ENCODE assay signal across 17 cellular contexts in the genomic region with DNA sequence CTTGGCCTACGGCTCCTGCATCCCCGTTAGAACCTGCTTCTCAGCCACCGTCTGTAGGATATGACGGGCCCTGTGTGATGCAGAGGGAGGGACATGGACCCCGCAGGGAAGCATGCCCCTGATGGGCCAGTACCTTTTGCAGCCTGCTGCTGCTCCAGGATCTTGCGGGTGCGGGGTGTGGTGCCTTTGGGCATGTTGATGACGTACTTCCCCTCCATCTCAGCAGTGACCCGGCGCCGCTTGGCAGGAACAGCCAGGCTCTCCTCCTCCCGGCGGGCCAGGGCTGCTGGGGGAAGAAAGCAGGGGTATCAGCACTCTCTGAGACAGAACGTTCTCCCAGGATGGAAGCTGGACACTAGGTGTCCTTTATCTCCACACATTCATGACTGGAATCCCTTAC. TPM values are rescaled to one million over a fixed set of nuclear protein-coding genes. Genes with fewer than 3 reads are reported as not detected.
DNase-seq lines count a peak whose midpoint lies in the region; ATAC-seq and TF ChIP-seq lines count a peak whose summit lies in the region.
"Had no signal": no experiment of that assay in that cellular context is flagged by ENCODE, and none has a peak within 500 bp of the region (broad histone marks: within the 10 kb centered on the region; RNA-seq: fewer than 3 reads in every experiment).

No MANE protein-coding gene starts in this region.

- in situ Hi-C loops in Panc1 (cut with HindIII; ENCODE audit: low pct_unique_long_range_greater_than_20kb, low sequenced_read_pairs): loop anchor here (25.0 kb wide), 1 partner anchor 1664 kb away; no protein-coding TSS in a partner anchor

- H3K9me3 Mint-ChIP-seq in neural crest cell (no peaks in the 10 kb centered on the region), type B pancreatic cell (no peaks in the 10 kb centered on the region), immature natural killer cell (no peaks in the 10 kb centered on the region)
- H3K9me3 Mint-ChIP-seq: CD4-positive, alpha-beta T cell; CD8-positive, alpha-beta T cell had no signal

- BruUV-seq in Panc1 (replicated peaks; lab: Mats Ljungman, UMichigan): no TSS peak

- H3K27me3 Mint-ChIP-seq in neural crest cell (ENCODE audit: low read depth) (no peaks in the 10 kb centered on the region), type B pancreatic cell (no peaks in the 10 kb centered on the region), immature natural killer cell (ENCODE audit: low read depth in 3 of 3) (peaks cover 0 to 2% (median 0%) of the 10 kb centered on the region in 3 donors)
- H3K27me3 Mint-ChIP-seq: B cell; CD4-positive, alpha-beta T cell had no signal

- no peaks in the 10 kb centered on the region for H3K36me3 ChIP-seq in Panc1 (ENCODE audit: control insufficient read depth, insufficient read depth, low read length)

- DNase-seq in Panc1 (ENCODE audit: low read depth, low spot score): no peak
- DNase-seq in neural crest cell (ENCODE audit: low read depth, low spot score): no peak
- DNase-seq in type B pancreatic cell (ENCODE audit: extremely low spot score, unreplicated experiment): no peak
- DNase-seq in immature natural killer cell: no peak
- DNase-seq: AML-193; Caco-2; Calu3; CD4-positive, alpha-beta T cell; CD8-positive, alpha-beta T cell; DMS79 treated with DMSO at 0.1 percent for 48 hours; GF-D8 had no signal

- H3K27me3 ChIP-seq in Panc1 (ENCODE audit: control insufficient read depth, insufficient read depth, low read length): no peaks in the 10 kb centered on the region
- H3K27me3 ChIP-seq: BLaER1 treated with 17β-estradiol and CSF1 and Interleukin-3, amounts not matched to agents 10 nM and 100 nM had no signal

- no peaks in the 10 kb centered on the region for H3K4me1 ChIP-seq in Panc1 (ENCODE audit: control insufficient read depth, insufficient read depth, low read length)
- H3K4me1 ChIP-seq: A549, Caco-2 had no signal

- no peak overlapping the region for H3K4me3 ChIP-seq in Panc1 (ENCODE audit: low read depth in 2 of 2, low read length in 2 of 2)
- H3K4me3 ChIP-seq: A549; BLaER1 treated with 17β-estradiol and CSF1 and Interleukin-3, amounts not matched to agents 10 nM and 100 nM had no signal

- peaks cover 2% of the 10 kb centered on the region for H3K36me3 Mint-ChIP-seq in neural crest cell (ENCODE audit: low read depth)
- peaks cover 26% of the 10 kb centered on the region for H3K36me3 Mint-ChIP-seq in type B pancreatic cell
- peaks cover 24 to 49% (median 29%) of the 10 kb centered on the region in 3 donors for H3K36me3 Mint-ChIP-seq in immature natural killer cell

- H3K27ac ChIP-seq in Panc1 (ENCODE audit: low read length): no peak overlapping the region
- H3K27ac ChIP-seq: 22Rv1; A549; BLaER1 treated with 17β-estradiol and CSF1 and Interleukin-3, amounts not matched to agents 10 nM and 100 nM; C4-2B had no signal

- H3K27ac Mint-ChIP-seq in neural crest cell (ENCODE audit: unreplicated experiment): peak overlapping the region; percentile 27
- peak overlapping the region; percentile 9 for H3K27ac Mint-ChIP-seq in type B pancreatic cell
- no peak overlapping the region for H3K27ac Mint-ChIP-seq in immature natural killer cell
- H3K27ac Mint-ChIP-seq: B cell; CD4-positive, alpha-beta T cell; CD8-positive, alpha-beta T cell had no signal

- no peak for TF ChIP-seq CTCF in Panc1 (IDR thresholded peaks at IDR 0.05)
- no peak for TF ChIP-seq CTCF in neural crest cell (conservative IDR thresholded peaks at IDR 0.05)
- TF ChIP-seq CTCF in type B pancreatic cell (conservative IDR thresholded peaks at IDR 0.05): no peak

- ATAC-seq in Panc1 (peak; percentile 3), GM19328 (IDR thresholded peaks at IDR 0.05; ENCODE audit: unreplicated experiment) (no peak)
- ATAC-seq: CD8-positive, alpha-beta T cell had no signal

- CTCF ChIA-PET in Panc1 (lab: Charles Lee): interaction anchor here (0.7 to 26.0 kb wide), 2 partner anchors 20 to 822 kb away, joined by 9 to 498 read pairs; no protein-coding TSS in a partner anchor

- H3K9me3 ChIP-seq in Panc1 (ENCODE audit: control insufficient read depth, insufficient read depth, low read depth, low read length): no peaks in the 10 kb centered on the region
- H3K9me3 ChIP-seq: A549; BLaER1 treated with 17β-estradiol and CSF1 and Interleukin-3, amounts not matched to agents 10 nM and 100 nM; Caco-2 had no signal

- POLR2A ChIA-PET in Panc1 (lab: Charles Lee): interaction anchor here (0.7 to 1.1 kb wide), 6 partner anchors 9 to 1791 kb away, joined by 3 to 19 read pairs (median 10); no protein-coding TSS in a partner anchor

- no peaks in the 10 kb centered on the region for H3K4me1 Mint-ChIP-seq in neural crest cell
- peaks cover 5% of the 10 kb centered on the region for H3K4me1 Mint-ChIP-seq in type B pancreatic cell (ENCODE audit: unreplicated experiment)
- H3K4me1 Mint-ChIP-seq in immature natural killer cell: no peaks in the 10 kb centered on the region
- H3K4me1 Mint-ChIP-seq: B cell had no signal

- intact Hi-C loops in Panc1 (cut with micrococcal nuclease; ENCODE audit: unreplicated experiment): no loop called here

- H3K4me3 Mint-ChIP-seq in neural crest cell: no peak overlapping the region
- H3K4me3 Mint-ChIP-seq in type B pancreatic cell: no peak overlapping the region
- H3K4me3 Mint-ChIP-seq in immature natural killer cell: no peak overlapping the region
- H3K4me3 Mint-ChIP-seq: B cell; CD4-positive, alpha-beta T cell; CD8-positive, alpha-beta T cell had no signal

RNA-seq across cellular contexts. Expression of a gene that starts 22.0 kb away (rescaled TPM):
- total RNA-seq in Panc1 (2021; ENCODE audit: unreplicated experiment) (29.0 TPM), neural crest cell (19.0 and 21.0 TPM in 2 replicates), type B pancreatic cell (ENCODE audit: low replicate concordance) (15.3 and 18.6 TPM in 2 replicates)
- 36.8 TPM for polyA plus RNA-seq in Panc1 (2012; ENCODE audit: insufficient read length)
- polyA plus RNA-seq in immature natural killer cell: 10 to 100 TPM; 10.0 to 14.1 (median 12.5) TPM

RNA-seq across cellular contexts. Expression of a gene that starts 22.3 kb away (rescaled TPM):
- total RNA-seq in Panc1 (2021; ENCODE audit: unreplicated experiment) (81.8 TPM), neural crest cell (200 and 208 TPM in 2 replicates), type B pancreatic cell (ENCODE audit: low replicate concordance) (234 and 244 TPM in 2 replicates)
- polyA plus RNA-seq in Panc1 (2012; ENCODE audit: insufficient read length): 166 TPM
- 10 to 100 TPM; 60.8 to 94.9 (median 63.7) TPM for polyA plus RNA-seq in immature natural killer cell

RNA-seq across cellular contexts. Expression of a gene that starts 41.1 kb away (rescaled TPM):
- total RNA-seq in Panc1 (2021; ENCODE audit: unreplicated experiment) (2,376 TPM), neural crest cell (147 and 150 TPM in 2 replicates), type B pancreatic cell (ENCODE audit: low replicate concordance) (138 and 149 TPM in 2 replicates)
- polyA plus RNA-seq in Panc1 (2012; ENCODE audit: insufficient read length): 2,447 TPM
- 10 to 100 TPM; 32.7 to 47.6 (median 34.4) TPM for polyA plus RNA-seq in immature natural killer cell

Comparison
In these comparisons a context has a peak if more than half of its experiments do, and no peak if none do; other contexts are left out.
1. H3K27ac Mint-ChIP-seq: peak in neural crest cell (single experiment) and type B pancreatic cell (single experiment); none in immature natural killer cell (0 of 6).
2. RNA of a gene that starts 41.1 kb away (total RNA-seq): 2,376 TPM in Panc1 (single experiment); 138 to 149 TPM in type B pancreatic cell and 147 to 150 TPM in neural crest cell; every median in the first group is over 10 times any median in the second.